Comparison of ENCODE assay signal across 24 cellular contexts in genomic region chr13:111967572-111968201, GRCh38.
DNase-seq lines count a peak whose midpoint lies in the region; TF ChIP-seq lines count a peak whose summit lies in the region.
"Had no signal": no experiment of that assay in that cellular context is flagged by ENCODE, and none has a peak within 500 bp of the region (broad histone marks: within the 10 kb centered on the region; RNA-seq: fewer than 3 reads in every experiment).

No MANE protein-coding gene starts in this region.

- POLR2A ChIA-PET in activated CD4-positive, alpha-beta T cell treated with anti-CD3 and anti-CD28 coated beads, Interleukin-2, amount 10 ng/mL, durations not matched to agents 7 days and 5 days (lab: Charles Lee): no interaction called here

- no peak for TF ChIP-seq CTCF in foreskin fibroblast (IDR thresholded peaks at IDR 0.05; ENCODE audit: low read depth, low read length)

- CTCF ChIA-PET in activated CD4-positive, alpha-beta T cell treated with anti-CD3 and anti-CD28 coated beads, Interleukin-2, amount 10 ng/mL, durations not matched to agents 7 days and 5 days (lab: Charles Lee): interaction anchor here (0.5 to 0.6 kb wide), 2 partner anchors 433 to 1496 kb away, joined by 3 read pairs; no protein-coding TSS in a partner anchor

- peaks cover 2% of the 10 kb centered on the region for H3K27me3 Mint-ChIP-seq in activated CD4-positive, alpha-beta T cell treated with anti-CD3 and anti-CD28 coated beads, Interleukin-2, amount 10 ng/mL, durations not matched to agents 7 days and 5 days
- peaks cover 5 to 8% (median 7%) of the 10 kb centered on the region in 3 donors for H3K27me3 Mint-ChIP-seq in immature natural killer cell (ENCODE audit: low read depth in 3 of 3)

- DNase-seq in C1 segment of cervical spinal cord (lab: John Stamatoyannopoulos, UW) (peak in 10 of 14 donors; percentile 4 to 58 (median 34)), head of caudate nucleus (peak; percentile 28 to 92 (median 73)), posterior cingulate gyrus (peak; percentile 44 to 92 (median 69)), immature natural killer cell (no peak), foreskin fibroblast (no peak)
- no peak for DNase-seq in activated CD4-positive, alpha-beta T cell treated with anti-CD3 and anti-CD28 coated beads, Interleukin-2, amount 10 ng/mL, durations not matched to agents 7 days and 5 days
- no peak for DNase-seq in stimulated activated CD4-positive, alpha-beta T cell treated with anti-CD3 and anti-CD28 coated beads, Interleukin-4, amount 100 ng/mL, for 1 hour
- DNase-seq: activated CD8-positive, alpha-beta memory T cell treated with anti-CD3 and anti-CD28 coated beads, Interleukin-2, amount 50 U/mL, for 4 hours; DMS 273 treated with DMSO at 0.1 percent for 48 hours; effector CD4-positive, alpha-beta T cell; NCI-H1930; NCI-H2227 treated with DMSO at 0.1 percent for 48 hours; NCI-H774; nephron progenitor cell; T1000; uterus had no signal

- no peaks in the 10 kb centered on the region for H3K9me3 Mint-ChIP-seq in activated CD4-positive, alpha-beta T cell treated with anti-CD3 and anti-CD28 coated beads, Interleukin-2, amount 10 ng/mL, durations not matched to agents 7 days and 5 days
- no peaks in the 10 kb centered on the region for H3K9me3 Mint-ChIP-seq in immature natural killer cell
- H3K9me3 Mint-ChIP-seq: activated naive CD4-positive, alpha-beta T cell treated with anti-CD3 and anti-CD28 coated beads, Interleukin-2, amount 50 U/mL, for 24 hours; central memory CD8-positive, alpha-beta T cell; WTC11 had no signal

- H3K4me3 Mint-ChIP-seq in activated CD4-positive, alpha-beta T cell treated with anti-CD3 and anti-CD28 coated beads, Interleukin-2, amount 10 ng/mL, durations not matched to agents 7 days and 5 days: no peak overlapping the region
- H3K4me3 Mint-ChIP-seq in immature natural killer cell: no peak overlapping the region
- H3K4me3 Mint-ChIP-seq: activated naive CD4-positive, alpha-beta T cell treated with anti-CD3 and anti-CD28 coated beads, Interleukin-2, amount 50 U/mL, for 24 hours; central memory CD8-positive, alpha-beta T cell; nephron progenitor cell; WTC11 had no signal

- intact Hi-C loops in head of caudate nucleus (cut with DNase I): no loop called here
- intact Hi-C loops in posterior cingulate gyrus (cut with DNase I): no loop called here

- no peaks in the 10 kb centered on the region for H3K4me1 Mint-ChIP-seq in activated CD4-positive, alpha-beta T cell treated with anti-CD3 and anti-CD28 coated beads, Interleukin-2, amount 10 ng/mL, durations not matched to agents 7 days and 5 days
- H3K4me1 Mint-ChIP-seq in immature natural killer cell: no peaks in the 10 kb centered on the region
- H3K4me1 Mint-ChIP-seq: activated naive CD4-positive, alpha-beta T cell treated with anti-CD3 and anti-CD28 coated beads, Interleukin-2, amount 50 U/mL, for 24 hours; central memory CD8-positive, alpha-beta T cell had no signal

- no peaks in the 10 kb centered on the region for H3K36me3 Mint-ChIP-seq in activated CD4-positive, alpha-beta T cell treated with anti-CD3 and anti-CD28 coated beads, Interleukin-2, amount 10 ng/mL, durations not matched to agents 7 days and 5 days (ENCODE audit: low read depth)
- H3K36me3 Mint-ChIP-seq in immature natural killer cell: no peaks in the 10 kb centered on the region
- H3K36me3 Mint-ChIP-seq: activated naive CD4-positive, alpha-beta T cell treated with anti-CD3 and anti-CD28 coated beads, Interleukin-2, amount 50 U/mL, for 24 hours; WTC11 had no signal

- H3K27ac ChIP-seq in angular gyrus (ENCODE audit: low read depth, low read length): peak overlapping the region; percentile 59
- H3K27ac ChIP-seq: ascending aorta, hepatocyte, HL-60, suprapubic skin, uterus had no signal

- H3K4me3 ChIP-seq in foreskin fibroblast (ENCODE audit: low read depth in 1 of 2, low read length in 2 of 2): no peak overlapping the region
- H3K4me3 ChIP-seq: ascending aorta, hepatocyte, suprapubic skin, uterus had no signal

- H3K27ac Mint-ChIP-seq in activated CD4-positive, alpha-beta T cell treated with anti-CD3 and anti-CD28 coated beads, Interleukin-2, amount 10 ng/mL, durations not matched to agents 7 days and 5 days: no peak overlapping the region
- H3K27ac Mint-ChIP-seq in immature natural killer cell: no peak overlapping the region
- H3K27ac Mint-ChIP-seq: activated naive CD4-positive, alpha-beta T cell treated with anti-CD3 and anti-CD28 coated beads, Interleukin-2, amount 50 U/mL, for 24 hours; nephron progenitor cell; WTC11 had no signal

Comparison
In these comparisons a context has a peak if more than half of its experiments do, and no peak if none do; other contexts are left out.
1. DNase-seq: peak in C1 segment of cervical spinal cord (10 of 14), head of caudate nucleus (42 of 42) and posterior cingulate gyrus (10 of 10); none in activated CD4-positive, alpha-beta T cell treated with anti-CD3 and anti-CD28 coated beads, Interleukin-2, amount 10 ng/mL, durations not matched to agents 7 days and 5 days (single experiment), immature natural killer cell (0 of 3), foreskin fibroblast (0 of 2) and stimulated activated CD4-positive, alpha-beta T cell treated with anti-CD3 and anti-CD28 coated beads, Interleukin-4, amount 100 ng/mL, for 1 hour (single experiment).